ENCODE assay signal across 19 cellular contexts in genomic region chr3:56484096-56484495, GRCh38.
DNase-seq lines count a peak whose midpoint lies in the region.
"Had no signal": no experiment of that assay in that cellular context is flagged by ENCODE, and none has a peak within 500 bp of the region (broad histone marks: within the 10 kb centered on the region; RNA-seq: fewer than 3 reads in every experiment).

No MANE protein-coding gene starts in this region.

- peak; percentile 1 for DNase-seq in NCI-H2171 treated with DMSO at 0.1 percent for 48 hours (lab: John Stamatoyannopoulos, UW)
- no peak for DNase-seq in NCI-H2171 (lab: John Stamatoyannopoulos, UW)
- peak; percentile 41 to 48 for DNase-seq in SHP77 (lab: John Stamatoyannopoulos, UW)
- DNase-seq in left kidney (ENCODE audit: low read depth, low spot score): peak; percentile 29
- peak; percentile 65 for DNase-seq in superior temporal gyrus (ENCODE audit: extremely low spot score)
- no peak for DNase-seq in NCI-H748 (lab: John Stamatoyannopoulos, UW; ENCODE audit: unreplicated experiment)
- no peak for DNase-seq in activated CD8-positive, alpha-beta memory T cell treated with anti-CD3 and anti-CD28 coated beads for 24 hours
- DNase-seq: BE2C; CD4-positive, CD25-positive, alpha-beta regulatory T cell; COR-L47; GF-D8; HCEC 1CT; Karpas-422; NCI-H1048; NCI-H146; NCI-H2029 treated with DMSO at 0.1 percent for 48 hours; NCI-H2227 treated with DMSO at 0.1 percent for 48 hours; NCI-H510A treated with DMSO at 0.1 percent for 48 hours; SIG-M5 had no signal

Comparison
In these comparisons a context has a peak if more than half of its experiments do, and no peak if none do; other contexts are left out.
1. DNase-seq: peak in NCI-H2171 treated with DMSO at 0.1 percent for 48 hours (single experiment), SHP77 (2 of 2), left kidney (single experiment) and superior temporal gyrus (single experiment); none in NCI-H2171 (single experiment), NCI-H748 (single experiment) and activated CD8-positive, alpha-beta memory T cell treated with anti-CD3 and anti-CD28 coated beads for 24 hours (single experiment).